In genomic region chr16:20806168-20807050, GRCh38 we compare ENCODE assay signal across 1 cellular context.
TF ChIP-seq lines count a peak whose summit lies in the region.

Gene ERI2, minus strand, starts transcription at chr16:20806472. Its CDS starts 42 bp downstream, at chr16:20806430.
Gene REXO5, plus strand, starts transcription at chr16:20806527. Its CDS starts 427 bp downstream, at chr16:20806954.

TF ChIP-seq in HepG2, 621 proteins besides CTCF, POLR2A, EP300 and RAD21 (continued from another document and continues in another):
- TF ChIP-seq PHF20 (CRISPR knock-in tag; IDR thresholded peaks at IDR 0.05) (peak; percentile 96), CREB3 (CRISPR knock-in tag; IDR thresholded peaks at IDR 0.05) (0 out of 2 replicates have a peak, but pooled peaks have one; percentile 24), ATF7-NPFF (CRISPR knock-in tag; IDR thresholded peaks at IDR 0.05; ENCODE audit: low read depth) (peak; percentile 99), HBP1 (CRISPR knock-in tag; IDR thresholded peaks at IDR 0.05; ENCODE audit: low read depth) (peak; percentile 95), SRF (IDR thresholded peaks at IDR 0.05; ENCODE audit: low read depth, low read length) (no peak; the same call in 1 of the 2 replicates), PRPF4 (IDR thresholded peaks at IDR 0.05; ENCODE audit: low read depth, low read length, poor library complexity, severe bottlenecking) (no peak), SRSF4 (IDR thresholded peaks at IDR 0.05; ENCODE audit: low read depth, low read length, poor library complexity, severe bottlenecking) (peak; percentile 13), NFIC (IDR thresholded peaks at IDR 0.05; ENCODE audit: low read length) (peak; percentile 45; the same call in 1 of the 2 replicates), PAX8 (CRISPR knock-in tag; IDR thresholded peaks at IDR 0.05; ENCODE audit: borderline replicate concordance) (peak; percentile 87), STAT5B (CRISPR knock-in tag; IDR thresholded peaks at IDR 0.05) (peak; percentile 76; the same call in 1 of the 2 replicates), PAWR (CRISPR knock-in tag; IDR thresholded peaks at IDR 0.05; ENCODE audit: borderline replicate concordance) (peak; percentile 51), POGK (CRISPR knock-in tag; conservative IDR thresholded peaks at IDR 0.05) (peak; percentile 97; the same call in 1 of the 2 replicates), KLF15 (CRISPR knock-in tag; IDR thresholded peaks at IDR 0.05; ENCODE audit: borderline replicate concordance) (0 out of 2 replicates have a peak, but pooled peaks have one; percentile 82), ZNF780A (CRISPR knock-in tag; IDR thresholded peaks at IDR 0.05) (peak; percentile 97), ZNF136 (CRISPR knock-in tag; IDR thresholded peaks at IDR 0.05; ENCODE audit: low read depth) (peak; percentile 98), HNF4A (CRISPR knock-in tag; IDR thresholded peaks at IDR 0.05) (no peak; the same call in none of the 2 replicates), CERS6 (CRISPR knock-in tag; IDR thresholded peaks at IDR 0.05) (no peak; the same call in none of the 2 replicates), TFAP4 (IDR thresholded peaks at IDR 0.05; ENCODE audit: borderline replicate concordance, low read depth) (peak; percentile 100), AKAP8 (CRISPR knock-in tag; IDR thresholded peaks at IDR 0.05) (no peak), ZMAT3 (CRISPR knock-in tag; conservative IDR thresholded peaks at IDR 0.05) (peak; percentile 83), ZNF296 (CRISPR knock-in tag; conservative IDR thresholded peaks at IDR 0.05) (no peak; the same call in 1 of the 2 replicates), ZNF598 (CRISPR knock-in tag; IDR thresholded peaks at IDR 0.05; ENCODE audit: borderline replicate concordance) (peak; percentile 99), NBN (conservative IDR thresholded peaks at IDR 0.05) (no peak), ZNF530 (CRISPR knock-in tag; IDR thresholded peaks at IDR 0.05; ENCODE audit: low read depth) (peak; percentile 90), RFX1 (IDR thresholded peaks at IDR 0.05) (no peak), GLMP (CRISPR knock-in tag; IDR thresholded peaks at IDR 0.05; ENCODE audit: borderline replicate concordance) (no peak; the same call in 1 of the 2 replicates), GTF3A (CRISPR knock-in tag; conservative IDR thresholded peaks at IDR 0.05) (peak; percentile 75; the same call in 1 of the 2 replicates), ZSCAN25 (CRISPR knock-in tag; IDR thresholded peaks at IDR 0.05) (no peak; the same call in none of the 2 replicates), RBM22 (optimal IDR thresholded peaks at IDR 0.05; ENCODE audit: low read length) (peak; percentile 80), ZNF230 (CRISPR knock-in tag; IDR thresholded peaks at IDR 0.05) (peak; percentile 95), HOXA3 (CRISPR knock-in tag; IDR thresholded peaks at IDR 0.05) (peak; percentile 95), ARHGAP35 (CRISPR knock-in tag; IDR thresholded peaks at IDR 0.05; ENCODE audit: borderline replicate concordance) (peak; percentile 98), CBX5 (CRISPR knock-in tag; IDR thresholded peaks at IDR 0.05; ENCODE audit: borderline replicate concordance) (peak; percentile 87), FOSL1 (CRISPR knock-in tag; IDR thresholded peaks at IDR 0.05; ENCODE audit: borderline replicate concordance) (no peak), YEATS4 (CRISPR knock-in tag; IDR thresholded peaks at IDR 0.05; ENCODE audit: borderline replicate concordance) (peak; percentile 99), PRMT3 (CRISPR knock-in tag; IDR thresholded peaks at IDR 0.05; ENCODE audit: borderline replicate concordance, low read depth) (no peak), XBP1 (CRISPR knock-in tag; IDR thresholded peaks at IDR 0.05) (peak; percentile 55; the same call in 1 of the 2 replicates), ZNF275 (CRISPR knock-in tag; IDR thresholded peaks at IDR 0.05; ENCODE audit: borderline replicate concordance) (peak; percentile 93), ADNP (CRISPR knock-in tag; IDR thresholded peaks at IDR 0.05) (peak; percentile 48; the same call in 1 of the 2 replicates), SP1 (IDR thresholded peaks at IDR 0.05) (no peak), SP1 (CRISPR knock-in tag; IDR thresholded peaks at IDR 0.05) (peak; percentile 12; the same call in 1 of the 2 replicates), ZNF234 (CRISPR knock-in tag; conservative IDR thresholded peaks at IDR 0.05) (peak; percentile 84; the same call in 1 of the 2 replicates), ZNF704 (CRISPR knock-in tag; IDR thresholded peaks at IDR 0.05; ENCODE audit: borderline replicate concordance) (peak; percentile 97), ZNF543 (CRISPR knock-in tag; IDR thresholded peaks at IDR 0.05) (peak; percentile 98), TBX3 (IDR thresholded peaks at IDR 0.05; ENCODE audit: borderline replicate concordance) (peak; percentile 9; the same call in 1 of the 2 replicates), ZNF121 (CRISPR knock-in tag; IDR thresholded peaks at IDR 0.05) (peak; percentile 34; the same call in 1 of the 2 replicates), IRF9 (CRISPR knock-in tag; IDR thresholded peaks at IDR 0.05; ENCODE audit: borderline replicate concordance) (peak; percentile 81), JARID2 (CRISPR knock-in tag; IDR thresholded peaks at IDR 0.05; ENCODE audit: insufficient replicate concordance) (no peak), SMAD1 (CRISPR knock-in tag; IDR thresholded peaks at IDR 0.05; ENCODE audit: borderline replicate concordance, low read depth) (peak; percentile 97), FOXK1 (CRISPR knock-in tag; IDR thresholded peaks at IDR 0.05; ENCODE audit: borderline replicate concordance, low read depth) (peak; percentile 95), ZNF674 (CRISPR knock-in tag; IDR thresholded peaks at IDR 0.05; ENCODE audit: low read depth) (no peak), ZNF383 (CRISPR knock-in tag; IDR thresholded peaks at IDR 0.05; ENCODE audit: borderline replicate concordance) (no peak; the same call in 1 of the 2 replicates), ZNF609 (CRISPR knock-in tag; IDR thresholded peaks at IDR 0.05; ENCODE audit: borderline replicate concordance) (peak; percentile 36), ZNF225 (CRISPR knock-in tag; IDR thresholded peaks at IDR 0.05) (peak; percentile 93), GFI1 (CRISPR knock-in tag; IDR thresholded peaks at IDR 0.05; ENCODE audit: borderline replicate concordance) (peak; percentile 63)
